Comparison of ENCODE assay signal across 22 cellular contexts in the genomic region with DNA sequence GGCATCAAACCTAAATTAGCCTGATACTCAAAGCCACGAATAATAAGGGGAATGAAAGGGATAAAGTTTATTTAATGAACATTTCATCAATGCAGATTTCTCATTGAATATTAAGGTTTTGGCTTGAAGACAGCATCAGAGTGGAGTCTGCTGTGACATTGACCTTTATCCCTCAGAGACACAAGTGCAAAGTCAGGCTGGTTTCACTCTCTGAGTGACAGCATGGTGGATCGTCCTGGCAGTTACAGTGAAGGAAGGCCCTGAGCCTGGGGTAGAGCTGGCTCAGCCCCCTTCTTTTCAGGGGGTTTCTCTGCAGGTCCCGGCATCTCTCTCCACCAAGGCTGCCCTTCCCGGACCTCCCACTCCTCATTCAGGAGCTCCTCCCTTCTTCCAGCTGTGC.
"Had no signal": no experiment of that assay in that cellular context is flagged by ENCODE, and none has a peak within 500 bp of the region (broad histone marks: within the 10 kb centered on the region; RNA-seq: fewer than 3 reads in every experiment).

No MANE protein-coding gene starts in this region.

- H3K9ac ChIP-seq: KMS-11, SK-N-SH had no signal

- H3K4me2 ChIP-seq: KMS-11, SK-N-SH had no signal

- H3K9me3 ChIP-seq: SK-N-SH had no signal

- FAIRE-seq: RCC 7860 had no signal

- H3K27ac ChIP-seq: KMS-11 had no signal

- DNase-seq: IMR-90, Kasumi-1, MV-4-11, NCI-H1048, NCI-H1105, NCI-H1417, NCI-H1436 treated with DMSO at 0.1 percent for 48 hours, NCI-H1694, NCI-H187 treated with DMSO at 0.1 percent for 48 hours, NCI-H2029 treated with DMSO at 0.1 percent for 48 hours, NCI-H2171 treated with DMSO at 0.1 percent for 48 hours, NCI-H345, NCI-H446 treated with DMSO at 0.1 percent for 48 hours, NCI-H510A treated with DMSO at 0.1 percent for 48 hours, NCI-H526, NCI-H82, RPMI8226, SHP77, SK-N-SH, SW 1271 had no signal
